In the genomic region with DNA sequence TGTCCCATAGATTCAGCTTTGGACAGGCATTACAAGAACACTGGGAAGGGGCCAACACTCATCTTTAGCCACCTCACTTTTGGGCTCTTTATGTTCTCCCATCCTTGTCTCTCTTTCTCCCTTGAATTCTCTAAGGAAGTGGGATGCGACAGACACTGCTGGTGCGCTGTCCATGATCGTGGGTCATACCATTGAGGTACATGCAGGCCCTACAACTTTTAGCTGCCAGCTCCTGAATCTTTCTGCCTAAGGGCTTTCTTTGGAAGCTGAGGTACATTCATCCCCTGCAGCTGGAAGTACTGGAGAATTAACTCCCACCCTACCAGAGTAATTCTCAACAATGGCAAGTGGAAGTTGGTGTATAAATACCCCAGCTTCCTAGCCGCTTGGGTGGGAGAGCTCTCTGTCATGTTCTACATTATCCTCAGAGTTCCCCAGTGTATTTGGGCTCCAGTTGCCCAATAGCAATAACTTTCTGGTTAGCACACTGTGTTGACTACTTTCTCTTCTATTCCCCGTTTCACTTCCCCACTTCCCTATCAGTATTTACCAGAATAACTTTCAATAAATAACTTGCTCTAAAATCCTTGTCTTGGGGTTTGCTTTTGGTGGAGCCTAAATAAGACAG, we compare ENCODE assay signal across 18 cellular contexts.
DNase-seq lines count a peak whose midpoint lies in the region; ATAC-seq and TF ChIP-seq lines count a peak whose summit lies in the region.
"Had no signal": no experiment of that assay in that cellular context is flagged by ENCODE, and none has a peak within 500 bp of the region (broad histone marks: within the 10 kb centered on the region; RNA-seq: fewer than 3 reads in every experiment).

No MANE protein-coding gene starts in this region.

- no peak overlapping the region for H2AFZ ChIP-seq in OCI-LY7 (ENCODE audit: low read length)

- intact Hi-C loops in heart left ventricle (cut with DNase I), result loop anchor here in 1 of 10 donors (10.0 kb wide), 1 partner anchor 70 kb away; no protein-coding TSS in a partner anchor
- intact Hi-C loops in upper lobe of right lung (cut with DNase I), result no loop called here
- intact Hi-C loops in OCI-LY7 (cut with micrococcal nuclease; ENCODE audit: unreplicated experiment), result no loop called here

- no peaks in the 10 kb centered on the region for H3K9me2 ChIP-seq in OCI-LY7 (ENCODE audit: insufficient read depth, low read length)

- no peak overlapping the region for H3K4me2 ChIP-seq in OCI-LY7 (ENCODE audit: low read length)

- POLR2A ChIA-PET in OCI-LY7 (lab: Charles Lee), result interaction anchor here (1.0 kb wide), 1 partner anchor 12 kb away, joined by 4 read pairs; no protein-coding TSS in a partner anchor

- no peaks in the 10 kb centered on the region for H3K79me2 ChIP-seq in OCI-LY7 (ENCODE audit: insufficient read depth, low read depth, low read length)

- CTCF ChIA-PET in OCI-LY7 (lab: Charles Lee; ENCODE audit: unreplicated experiment), result no interaction called here

- no peaks in the 10 kb centered on the region for H4K20me1 ChIP-seq in OCI-LY7 (ENCODE audit: insufficient read depth, low read length)

- no peak for ATAC-seq in heart left ventricle
- peak; percentile 57 for ATAC-seq in upper lobe of right lung
- no peak for ATAC-seq in HG03097 (IDR thresholded peaks at IDR 0.05; ENCODE audit: low FRiP score, unreplicated experiment)
- ATAC-seq: CD8-positive, alpha-beta T cell; Right ventricle myocardium inferior had no signal

- no TSS peak for BruUV-seq in OCI-LY7 (replicated peaks; lab: Mats Ljungman, UMichigan)

- H3K9me3 ChIP-seq in right atrium auricular region, result no peaks in the 10 kb centered on the region
- peaks cover 0 to 5% (median 0%) of the 10 kb centered on the region in 12 donors for H3K9me3 ChIP-seq in heart left ventricle
- H3K9me3 ChIP-seq in upper lobe of right lung, result no peaks in the 10 kb centered on the region
- no peaks in the 10 kb centered on the region for H3K9me3 ChIP-seq in OCI-LY7 (ENCODE audit: low read length)

- H3K4me3 ChIP-seq in right atrium auricular region (no peak overlapping the region), heart left ventricle (no peak overlapping the region), upper lobe of right lung (no peak overlapping the region), OCI-LY7 (ENCODE audit: low read depth, low read length, poor library complexity, severe bottlenecking) (no peak overlapping the region)
- H3K4me3 ChIP-seq: SK-N-MC had no signal

- H3K27ac ChIP-seq in right atrium auricular region (no peak overlapping the region), heart left ventricle (no peak overlapping the region), epithelial cell of prostate (peak overlapping the region; percentile 1), upper lobe of right lung (no peak overlapping the region), OCI-LY7 (ENCODE audit: low read depth, low read length, poor library complexity, severe bottlenecking) (no peak overlapping the region)
- H3K27ac ChIP-seq: SK-N-MC had no signal

- TF ChIP-seq POLR2A in heart left ventricle (IDR thresholded peaks at IDR 0.05), result no peak

- DNase-seq in right atrium auricular region (ENCODE audit: low spot score), result peak; percentile 28
- DNase-seq in heart left ventricle, result no peak
- peak; percentile 34 for DNase-seq in NOMO-1 treated with dmso at 0.1 percent for 144 hours (lab: John Stamatoyannopoulos, UW; ENCODE audit: unreplicated experiment)
- no peak for DNase-seq in epithelial cell of prostate (ENCODE audit: low read depth, low spot score)
- DNase-seq in upper lobe of right lung, result no peak
- no peak for DNase-seq in OCI-LY7 (ENCODE audit: low spot score)
- DNase-seq in NCI-H2171 (lab: John Stamatoyannopoulos, UW), result no peak
- DNase-seq: Calu3, EL, IMR-90, NCI-H1105 treated with DMSO at 0.1 percent for 48 hours, NCI-H187 treated with DMSO at 0.1 percent for 48 hours, NCI-H226, NCI-H524 had no signal

- TF ChIP-seq CTCF in right atrium auricular region (IDR thresholded peaks at IDR 0.05) (no peak), heart left ventricle (IDR thresholded peaks at IDR 0.05) (no peak), upper lobe of right lung (IDR thresholded peaks at IDR 0.05) (no peak), OCI-LY7 (conservative IDR thresholded peaks at IDR 0.05; ENCODE audit: low read length) (no peak)

- H3K4me1 ChIP-seq in right atrium auricular region (no peaks in the 10 kb centered on the region), heart left ventricle (peaks cover 0 to 12% (median 0%) of the 10 kb centered on the region in 12 donors), upper lobe of right lung (no peaks in the 10 kb centered on the region), OCI-LY7 (ENCODE audit: insufficient read depth, low read length, poor library complexity, severe bottlenecking) (no peaks in the 10 kb centered on the region)

- WGBS in heart left ventricle, 4 donors, result 87 to 92% (median 91%) methylated on average over 5 of the region's 5 CpGs

- H3K27me3 ChIP-seq in right atrium auricular region (no peaks in the 10 kb centered on the region), heart left ventricle (no peaks in the 10 kb centered on the region), upper lobe of right lung (no peaks in the 10 kb centered on the region)

- H3K36me3 ChIP-seq in right atrium auricular region, result no peaks in the 10 kb centered on the region
- no peaks in the 10 kb centered on the region for H3K36me3 ChIP-seq in heart left ventricle
- H3K36me3 ChIP-seq in upper lobe of right lung, result no peaks in the 10 kb centered on the region
- H3K36me3 ChIP-seq in OCI-LY7 (ENCODE audit: insufficient read depth, low read length), result no peaks in the 10 kb centered on the region

Comparison
In these comparisons a context has a peak if more than half of its experiments do, and no peak if none do; other contexts are left out.
1. DNase-seq: peak in right atrium auricular region (single experiment) and NOMO-1 treated with dmso at 0.1 percent for 144 hours (single experiment); none in heart left ventricle (0 of 5), epithelial cell of prostate (single experiment), upper lobe of right lung (single experiment), OCI-LY7 (single experiment) and NCI-H2171 (single experiment).